8 cellular contexts compared by ENCODE assay signal in genomic region chr19:43809762-43810696, GRCh38. TPM values are rescaled to one million over a fixed set of nuclear protein-coding genes. Genes with fewer than 3 reads are reported as not detected.
DNase-seq lines count a peak whose midpoint lies in the region; ATAC-seq and TF ChIP-seq lines count a peak whose summit lies in the region.

No MANE protein-coding gene starts in this region.

- intact Hi-C loops in heart left ventricle (cut with DNase I), result no loop called here
- intact Hi-C loops in Right ventricle myocardium inferior (cut with DNase I), result no loop called here

- DNase-seq in heart left ventricle (no peak), Right ventricle myocardium inferior (ENCODE audit: missing footprints) (no peak), NCI-H128 (lab: John Stamatoyannopoulos, UW; ENCODE audit: unreplicated experiment) (peak; percentile 46), T-cell (no peak), fibroblast of the aortic adventitia (ENCODE audit: low read depth) (peak; percentile 76), retinal pigment epithelial cell (ENCODE audit: low read depth) (no peak), mesenteric fat pad (ENCODE audit: low spot score) (no peak)

- CTCF ChIA-PET in T-cell (lab: Charles Lee), result interaction anchor here (0.6 to 1.9 kb wide), 12 partner anchors 17 to 378 kb away, joined by 3 to 26 read pairs (median 4); partner anchors contain the start of genes SMG9 (in 1 of the 2) and ZNF283 (in 1 of the 2)

- H3K27me3 Mint-ChIP-seq in T-cell, result peaks cover 9 to 14% of the 10 kb centered on the region in 2 donors

- H3K4me1 Mint-ChIP-seq in T-cell, result peaks cover 0 to 7% (median 0%) of the 10 kb centered on the region in 3 donors

- 26 to 43% (median 35%) methylated on average over 8 of the region's 8 CpGs for WGBS in heart left ventricle, 4 donors

- no peak for TF ChIP-seq POLR2A in heart left ventricle (IDR thresholded peaks at IDR 0.05)

- H3K4me1 ChIP-seq in heart left ventricle, result no peaks in the 10 kb centered on the region

- H3K4me3 Mint-ChIP-seq in T-cell, result no peak overlapping the region

- H3K9me3 ChIP-seq in heart left ventricle, result peaks cover 0 to 4% (median 0%) of the 10 kb centered on the region in 12 donors

- no peak overlapping the region for H3K27ac ChIP-seq in heart left ventricle

- ATAC-seq in heart left ventricle (peak in 2 of 4 donors; percentile 46 to 55), Right ventricle myocardium inferior (no peak), T-cell (replicated peaks in 1 of 4) (peak; percentile 45 to 65 (median 60)), HG02763 (IDR thresholded peaks at IDR 0.05; ENCODE audit: unreplicated experiment) (no peak)

- POLR2A ChIA-PET in T-cell (lab: Charles Lee), result no interaction called here

- no peak overlapping the region for H3K4me3 ChIP-seq in heart left ventricle
- H3K4me3 ChIP-seq in fibroblast of the aortic adventitia (ENCODE audit: low read depth, low read length), result no peak overlapping the region
- H3K4me3 ChIP-seq in retinal pigment epithelial cell (ENCODE audit: low read length), result no peak overlapping the region

- H3K9me3 Mint-ChIP-seq in T-cell, result no peaks in the 10 kb centered on the region

- no peaks in the 10 kb centered on the region for H3K36me3 Mint-ChIP-seq in T-cell

- H3K36me3 ChIP-seq in heart left ventricle, result no peaks in the 10 kb centered on the region

- TF ChIP-seq CTCF in heart left ventricle (IDR thresholded peaks at IDR 0.05), result peak; percentile 39 to 69 (median 54)
- peak; percentile 54 for TF ChIP-seq CTCF in fibroblast of the aortic adventitia (IDR thresholded peaks at IDR 0.05; ENCODE audit: insufficient read depth, low read length)
- TF ChIP-seq CTCF in retinal pigment epithelial cell (conservative IDR thresholded peaks at IDR 0.05; ENCODE audit: low read depth, low read length), result peak; percentile 57

- peaks cover 0 to 6% (median 0%) of the 10 kb centered on the region in 9 donors for H3K27me3 ChIP-seq in heart left ventricle

- H3K27ac Mint-ChIP-seq in T-cell, result no peak overlapping the region

RNA-seq across cellular contexts. Expression of gene LYPD5, which starts 7.8 kb away (rescaled TPM):
- 1 to 10 TPM in 8 of 9 donors, under 1 TPM in 1; 0.37 to 7.9 (median 1.4) TPM for total RNA-seq in heart left ventricle
- 1 to 10 TPM in 1 of 2 donors, under 1 TPM in 1; 0.34 to 1.9 TPM for polyA plus RNA-seq in heart left ventricle
- 0.92 TPM for total RNA-seq in Right ventricle myocardium inferior
- under 1 TPM in 4 of 5 donors, not detected in 1; 0.20 to 0.70 (median 0.58) TPM for total RNA-seq in T-cell
- 0.72 and 1.1 TPM in 2 replicates for total RNA-seq in fibroblast of the aortic adventitia (ENCODE audit: low replicate concordance)
- 2.0 TPM for total RNA-seq in mesenteric fat pad

RNA-seq across cellular contexts. Expression of gene ZNF283, which starts 17.1 kb away (rescaled TPM):
- total RNA-seq in heart left ventricle (10 to 100 TPM in 6 of 9 donors, 1 to 10 TPM in 3; 4.6 to 13.4 (median 11.9) TPM), Right ventricle myocardium inferior (11.1 TPM), T-cell (10 to 100 TPM in 3 of 5 donors, 1 to 10 TPM in 2; 5.4 to 19.0 (median 12.7) TPM), fibroblast of the aortic adventitia (ENCODE audit: low replicate concordance) (12.5 and 29.9 TPM in 2 replicates), mesenteric fat pad (8.2 TPM)
- 1 to 10 TPM; 4.8 to 5.0 TPM for polyA plus RNA-seq in heart left ventricle

RNA-seq across cellular contexts. Expression of gene KCNN4, which starts 29.3 kb away (rescaled TPM):
- 1 to 10 TPM in 2 of 9 donors, under 1 TPM in 7; 0.15 to 3.7 (median 0.63) TPM for total RNA-seq in heart left ventricle
- polyA plus RNA-seq in heart left ventricle, result 1 to 10 TPM in 1 of 2 donors, under 1 TPM in 1; 0.46 to 1.1 TPM
- 0.41 TPM for total RNA-seq in Right ventricle myocardium inferior
- 10 to 100 TPM; 21.9 to 90.1 (median 37.6) TPM for total RNA-seq in T-cell
- 1.2 and 39.9 TPM in 2 replicates for total RNA-seq in fibroblast of the aortic adventitia (ENCODE audit: low replicate concordance)
- 3.1 TPM for total RNA-seq in mesenteric fat pad

RNA-seq across cellular contexts. Expression of gene SMG9, which starts 55.3 kb away (rescaled TPM):
- total RNA-seq in heart left ventricle (10 to 100 TPM in 6 of 9 donors, 1 to 10 TPM in 3; 5.8 to 27.7 (median 14.6) TPM), Right ventricle myocardium inferior (15.7 TPM), T-cell (10 to 100 TPM; 50.3 to 64.3 (median 56.8) TPM), fibroblast of the aortic adventitia (ENCODE audit: low replicate concordance) (18.6 and 25.0 TPM in 2 replicates), mesenteric fat pad (21.1 TPM)
- polyA plus RNA-seq in heart left ventricle, result 10 to 100 TPM; 15.6 to 19.9 TPM

Comparison
In these comparisons a context has a peak if more than half of its experiments do, and no peak if none do; other contexts are left out.
1. ATAC-seq: peak in T-cell (4 of 4); none in Right ventricle myocardium inferior (single experiment) and HG02763 (single experiment).
2. DNase-seq: peak in NCI-H128 (single experiment) and fibroblast of the aortic adventitia (single experiment); none in heart left ventricle (0 of 5), Right ventricle myocardium inferior (single experiment), T-cell (0 of 34), retinal pigment epithelial cell (single experiment) and mesenteric fat pad (single experiment).
3. Peak in every context shown above with its lines, with median percentiles within 50 percentile points of each other: CTCF ChIP-seq.